Comparison of ENCODE assay signal across 14 cellular contexts in the genomic region with DNA sequence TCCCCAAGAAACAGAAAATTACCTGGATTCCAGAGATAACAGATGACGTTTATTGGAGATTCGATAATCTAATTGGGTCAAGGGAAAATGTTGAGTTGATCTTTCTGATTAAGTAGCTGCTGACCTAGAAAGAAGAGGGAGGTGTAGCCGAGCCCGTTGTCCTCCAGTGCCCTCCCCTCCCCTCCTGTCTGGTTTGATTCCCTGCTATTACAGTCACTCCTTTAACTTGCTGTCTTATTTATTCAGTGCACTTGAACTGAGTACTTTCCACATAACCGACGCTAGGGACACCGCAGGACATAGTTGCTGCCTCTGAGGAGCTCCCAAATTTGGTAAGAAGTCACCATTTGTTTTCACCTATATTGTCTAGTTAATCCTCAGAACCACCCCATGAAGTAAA.
DNase-seq lines count a peak whose midpoint lies in the region; ATAC-seq, FAIRE-seq and TF ChIP-seq lines count a peak whose summit lies in the region.
"Had no signal": no experiment of that assay in that cellular context is flagged by ENCODE, and none has a peak within 500 bp of the region (broad histone marks: within the 10 kb centered on the region; RNA-seq: fewer than 3 reads in every experiment).

No MANE protein-coding gene starts in this region.

- no peak overlapping the region for H2BK120ac ChIP-seq in H9 (ENCODE audit: low read depth, low read length, poor library complexity, severe bottlenecking)

- H3K79me1 ChIP-seq in H9 (ENCODE audit: insufficient read depth, low read depth, low read length, poor library complexity, severe bottlenecking): no peaks in the 10 kb centered on the region

- no peak overlapping the region for H3K4ac ChIP-seq in H9 (ENCODE audit: low read depth, low read length)

- no peak overlapping the region for H2BK5ac ChIP-seq in H9 (ENCODE audit: insufficient read length, low read length)

- no peak for FAIRE-seq in A549 (lab: Jason Lieb, UNC)
- FAIRE-seq: TTC549 had no signal

- no peak overlapping the region for H3T11ph ChIP-seq in H9 (ENCODE audit: low read length)

- POLR2A ChIA-PET in A549 (lab: Yijun Ruan, JAX): no interaction called here

- no peak for TF ChIP-seq POLR2A in A549 (IDR thresholded peaks at IDR 0.05; ENCODE audit: low read length)

- no peaks in the 10 kb centered on the region for H4K20me1 ChIP-seq in H9 (ENCODE audit: control insufficient read depth, insufficient read depth, insufficient read length)

- no peak overlapping the region for H2BK12ac ChIP-seq in H9 (ENCODE audit: insufficient read length, low read depth, low read length)

- H3K4me2 ChIP-seq in A549 (no peak overlapping the region), H9 (ENCODE audit: insufficient read depth, insufficient read length, low read length) (no peak overlapping the region)

- H3K27ac ChIP-seq in A549 (no peak overlapping the region), H9 (ENCODE audit: insufficient read length, low read depth, low read length) (no peak overlapping the region), left ventricle myocardium inferior (replicated peaks) (peak overlapping the region; percentile 54)
- H3K27ac ChIP-seq: esophagus muscularis mucosa had no signal

- TF ChIP-seq EP300 in A549 (IDR thresholded peaks at IDR 0.05): no peak

- H4K5ac ChIP-seq in H9 (ENCODE audit: insufficient read length, low read depth, low read length): no peak overlapping the region

- no peak overlapping the region for H4K8ac ChIP-seq in H9 (replicated peaks; ENCODE audit: insufficient read length, low read depth, low read length)

- ATAC-seq in A549 (peak; percentile 58 to 74; a peak in 5 of 6 replicates), HG03442 (IDR thresholded peaks at IDR 0.05; ENCODE audit: unreplicated experiment) (no peak)
- ATAC-seq: stimulated activated effector memory CD8-positive, alpha-beta T cell treated with anti-CD3 and anti-CD28 coated beads, Interleukin-12 subunit alpha, Interleukin-12 subunit beta, amount 100 ng/mL, for 72 hours had no signal

- no peaks in the 10 kb centered on the region for H3K36me3 ChIP-seq in left ventricle myocardium inferior
- H3K36me3 ChIP-seq: esophagus muscularis mucosa had no signal

- intact Hi-C loops in left ventricle myocardium inferior (cut with micrococcal nuclease): no loop called here

- no peak overlapping the region for H3K14ac ChIP-seq in H9 (ENCODE audit: insufficient read depth, low read length)

- peak in 1 of 2 experiments; percentile 44 for DNase-seq in A549 (ENCODE audit: low read depth in 1 of 2, low spot score in 1 of 2)
- no peak for DNase-seq in H9
- DNase-seq in NCI-H748 (lab: John Stamatoyannopoulos, UW; ENCODE audit: unreplicated experiment): peak; percentile 80
- no peak for DNase-seq in left ventricle myocardium inferior
- no peak for DNase-seq in ecto neural progenitor cell (ENCODE audit: low spot score)
- DNase-seq in GDM1 (lab: John Stamatoyannopoulos, UW): no peak
- DNase-seq in stimulated activated CD4-positive, alpha-beta T cell treated with anti-CD3 and anti-CD28 coated beads, Interleukin-2, amount 100 ng/mL, for 48 hours: no peak
- DNase-seq: activated naive CD4-positive, alpha-beta T cell treated with Interleukin-2 at 50 U/mL for 16 hours; stimulated activated CD4-positive, alpha-beta T cell treated with anti-CD3 and anti-CD28 coated beads, Interleukin-1b, Interleukin-23, amount 100 ng/mL, for 48 hours had no signal

- H3K18ac ChIP-seq in H9 (ENCODE audit: insufficient read length, low read depth, low read length): no peak overlapping the region

- peaks cover 8 to 16% (median 8%) of the 10 kb centered on the region in 3 experiments for H3K36me3 Mint-ChIP-seq in H9 (ENCODE audit: insufficient read depth in 1 of 3, low read depth in 3 of 3)
- H3K36me3 Mint-ChIP-seq: stimulated activated effector memory CD8-positive, alpha-beta T cell treated with anti-CD3 and anti-CD28 coated beads, Interleukin-12 subunit alpha, Interleukin-12 subunit beta, amount 100 ng/mL, for 72 hours had no signal

- no peak overlapping the region for H2BK15ac ChIP-seq in H9 (ENCODE audit: low read depth, low read length)

- H4K91ac ChIP-seq in H9 (ENCODE audit: insufficient read length, low read depth, low read length): no peak overlapping the region

- peak overlapping the region in 1 of 3 experiments; percentile 39; a peak in 1 of 7 replicates for H3K27ac Mint-ChIP-seq in H9
- H3K27ac Mint-ChIP-seq: stimulated activated effector memory CD8-positive, alpha-beta T cell treated with anti-CD3 and anti-CD28 coated beads, Interleukin-12 subunit alpha, Interleukin-12 subunit beta, amount 100 ng/mL, for 72 hours had no signal

- no peak overlapping the region for H3K9ac ChIP-seq in H9 (ENCODE audit: extremely low read depth, insufficient read length, low read length)

- no peaks in the 10 kb centered on the region for H3K9me3 ChIP-seq in A549
- peaks cover 4% of the 10 kb centered on the region for H3K9me3 ChIP-seq in H9 (ENCODE audit: control insufficient read depth, low read depth, low read length)
- H3K9me3 ChIP-seq in left ventricle myocardium inferior (replicated peaks): no peaks in the 10 kb centered on the region
- H3K9me3 ChIP-seq: esophagus muscularis mucosa had no signal

- no peak for TF ChIP-seq CTCF in A549 (IDR thresholded peaks at IDR 0.05)
- peak; percentile 20; the same call in 1 of the 3 replicates for TF ChIP-seq CTCF in H9 (conservative IDR thresholded peaks at IDR 0.05)
- peak; percentile 35 for TF ChIP-seq CTCF in left ventricle myocardium inferior (IDR thresholded peaks at IDR 0.05; ENCODE audit: borderline replicate concordance)

- 62% methylated on average over 7 of the region's 7 CpGs for WGBS in A549 (ENCODE audit: missing lambda C conversion rate)
- WGBS in H9 (ENCODE audit: extremely low coverage, insufficient read length, low lambda C conversion rate): no CpG with 5 or more reads among the region's 7 CpGs

- CTCF ChIA-PET in A549 (lab: Yijun Ruan, JAX): interaction anchor here (1.0 to 3.1 kb wide), 6 partner anchors 9 to 305 kb away, joined by 3 to 15 read pairs (median 4); no protein-coding TSS in a partner anchor

- peaks cover 11% of the 10 kb centered on the region for H3K27me3 Mint-ChIP-seq in H9 (ENCODE audit: low read depth)

- no peak for TF ChIP-seq RAD21 in A549 (conservative IDR thresholded peaks at IDR 0.05 in 1 of 2, IDR thresholded peaks at IDR 0.05 in 1 of 2)

- no peak overlapping the region for H3K4me3 Mint-ChIP-seq in H9
- H3K4me3 Mint-ChIP-seq: central memory CD8-positive, alpha-beta T cell; stimulated activated effector memory CD8-positive, alpha-beta T cell treated with anti-CD3 and anti-CD28 coated beads, Interleukin-12 subunit alpha, Interleukin-12 subunit beta, amount 100 ng/mL, for 72 hours had no signal

- H3K23ac ChIP-seq in H9 (ENCODE audit: insufficient read length, low read depth, low read length): no peak overlapping the region

- H2BK20ac ChIP-seq in H9 (ENCODE audit: low read depth, low read length, poor library complexity, severe bottlenecking): no peak overlapping the region

- H3K4me1 Mint-ChIP-seq in H9: peaks cover 21 to 25% of the 10 kb centered on the region in 2 experiments
- H3K4me1 Mint-ChIP-seq: central memory CD8-positive, alpha-beta T cell; stimulated activated effector memory CD8-positive, alpha-beta T cell treated with anti-CD3 and anti-CD28 coated beads, Interleukin-12 subunit alpha, Interleukin-12 subunit beta, amount 100 ng/mL, for 72 hours had no signal

- H2AK5ac ChIP-seq in H9 (ENCODE audit: insufficient read length, low read length): no peak overlapping the region

- H3K4me1 ChIP-seq in A549 (no peaks in the 10 kb centered on the region), H9 (ENCODE audit: insufficient read depth, low read length) (no peaks in the 10 kb centered on the region), left ventricle myocardium inferior (peaks cover 44% of the 10 kb centered on the region)
- H3K4me1 ChIP-seq: esophagus muscularis mucosa had no signal

- H3K9me3 Mint-ChIP-seq in H9: peaks cover 11 to 18% of the 10 kb centered on the region in 2 experiments
- H3K9me3 Mint-ChIP-seq: central memory CD8-positive, alpha-beta T cell; stimulated activated effector memory CD8-positive, alpha-beta T cell treated with anti-CD3 and anti-CD28 coated beads, Interleukin-12 subunit alpha, Interleukin-12 subunit beta, amount 100 ng/mL, for 72 hours had no signal

- no peaks in the 10 kb centered on the region for H3K79me2 ChIP-seq in H9 (ENCODE audit: insufficient read depth, low read length)

- H3K4me3 ChIP-seq in A549 (no peak overlapping the region), left ventricle myocardium inferior (no peak overlapping the region)
- H3K4me3 ChIP-seq: esophagus muscularis mucosa had no signal

- H3K56ac ChIP-seq in H9 (ENCODE audit: insufficient read length, low read depth, low read length): no peak overlapping the region

- H2AFZ ChIP-seq in H9 (ENCODE audit: low read length): no peak overlapping the region

- H3K27me3 ChIP-seq in H9 (ENCODE audit: insufficient read depth, low read length): no peaks in the 10 kb centered on the region
- H3K27me3 ChIP-seq in left ventricle myocardium inferior (ENCODE audit: low read depth): no peaks in the 10 kb centered on the region
- H3K27me3 ChIP-seq: esophagus muscularis mucosa had no signal

- H3K23me2 ChIP-seq in H9 (ENCODE audit: insufficient read length, low read depth, low read length, poor library complexity, severe bottlenecking): no peaks in the 10 kb centered on the region

TF ChIP-seq in A549, 52 proteins besides CTCF, POLR2A, EP300 and RAD21 (continues in another document):
- TF ChIP-seq CHD4 (IDR thresholded peaks at IDR 0.05; ENCODE audit: borderline replicate concordance) (no peak), TP53 (CRISPR knock-in tag; IDR thresholded peaks at IDR 0.05) (no peak), EHMT2 (IDR thresholded peaks at IDR 0.05; ENCODE audit: low read depth) (no peak), HOXB5 (CRISPR knock-in tag; IDR thresholded peaks at IDR 0.05) (no peak), EHF (CRISPR knock-in tag; IDR thresholded peaks at IDR 0.05) (no peak), FOSL2 (IDR thresholded peaks at IDR 0.05) (no peak), FOSL2 (CRISPR knock-in tag; IDR thresholded peaks at IDR 0.05) (no peak), CHD2 (IDR thresholded peaks at IDR 0.05; ENCODE audit: low read length, partially characterized antibody) (no peak), FOSB (CRISPR knock-in tag; IDR thresholded peaks at IDR 0.05) (no peak), KDM1A (IDR thresholded peaks at IDR 0.05; ENCODE audit: low read depth) (no peak), CEBPB (IDR thresholded peaks at IDR 0.05) (no peak)
- TF ChIP-seq, protein P1, sequence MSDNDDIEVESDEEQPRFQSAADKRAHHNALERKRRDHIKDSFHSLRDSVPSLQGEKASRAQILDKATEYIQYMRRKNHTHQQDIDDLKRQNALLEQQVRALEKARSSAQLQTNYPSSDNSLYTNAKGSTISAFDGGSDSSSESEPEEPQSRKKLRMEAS (IDR thresholded peaks at IDR 0.05): no peak
